Comparison of ENCODE assay signal across 14 cellular contexts in genomic region chr3:111669926-111670630, GRCh38. TPM values are rescaled to one million over a fixed set of nuclear protein-coding genes. Genes with fewer than 3 reads are reported as not detected.
DNase-seq lines count a peak whose midpoint lies in the region; ATAC-seq and TF ChIP-seq lines count a peak whose summit lies in the region.
"Had no signal": no experiment of that assay in that cellular context is flagged by ENCODE, and none has a peak within 500 bp of the region (broad histone marks: within the 10 kb centered on the region; RNA-seq: fewer than 3 reads in every experiment).

No MANE protein-coding gene starts in this region.

- peaks cover 2% of the 10 kb centered on the region for H3K36me3 Mint-ChIP-seq in activated naive CD8-positive, alpha-beta T cell treated with anti-CD3 and anti-CD28 coated beads, Interleukin-2, amount 50 U/mL, for 24 hours (ENCODE audit: low read depth)
- H3K36me3 Mint-ChIP-seq: naive B cell had no signal

- peaks cover 83% of the 10 kb centered on the region for H3K4me1 Mint-ChIP-seq in activated naive CD8-positive, alpha-beta T cell treated with anti-CD3 and anti-CD28 coated beads, Interleukin-2, amount 50 U/mL, for 24 hours

- no peaks in the 10 kb centered on the region for H3K79me2 ChIP-seq in ACC112 (ENCODE audit: control insufficient read depth, insufficient read depth, low read length, unreplicated experiment)

- H3K4me3 ChIP-seq in ACC112 (ENCODE audit: low read depth, low read length) (peak overlapping the region; percentile 35; the same call in 1 of the 2 replicates), colonic mucosa (no peak overlapping the region)
- H3K4me3 ChIP-seq: uterus had no signal

- H3K36me3 ChIP-seq in ACC112 (ENCODE audit: insufficient read depth, low read length) (no peaks in the 10 kb centered on the region), colonic mucosa (no peaks in the 10 kb centered on the region)
- H3K36me3 ChIP-seq: BE2C, uterus had no signal

- no peaks in the 10 kb centered on the region for H3K9me3 Mint-ChIP-seq in activated naive CD8-positive, alpha-beta T cell treated with anti-CD3 and anti-CD28 coated beads, Interleukin-2, amount 50 U/mL, for 24 hours

- H3K4me1 ChIP-seq in ACC112 (ENCODE audit: control insufficient read depth, insufficient read depth, low read length, unreplicated experiment) (peaks cover 50% of the 10 kb centered on the region), colonic mucosa (peaks cover 4% of the 10 kb centered on the region)
- H3K4me1 ChIP-seq: BE2C, uterus had no signal

- H3K27me3 ChIP-seq in ACC112 (ENCODE audit: insufficient read depth, low read length) (no peaks in the 10 kb centered on the region), colonic mucosa (no peaks in the 10 kb centered on the region)
- H3K27me3 ChIP-seq: BE2C, uterus had no signal

- peak overlapping the region; percentile 61 for H2AFZ ChIP-seq in ACC112 (ENCODE audit: low read length, unreplicated experiment)

- TF ChIP-seq CTCF in colonic mucosa (IDR thresholded peaks at IDR 0.05): no peak

- H3K4me3 Mint-ChIP-seq in activated naive CD8-positive, alpha-beta T cell treated with anti-CD3 and anti-CD28 coated beads, Interleukin-2, amount 50 U/mL, for 24 hours: no peak overlapping the region
- H3K4me3 Mint-ChIP-seq: naive B cell had no signal

- H3K9me3 ChIP-seq in colonic mucosa: no peaks in the 10 kb centered on the region
- H3K9me3 ChIP-seq: BE2C, uterus had no signal

- DNase-seq in HS-27A (ENCODE audit: low read depth): peak; percentile 92
- DNase-seq in activated naive CD8-positive, alpha-beta T cell treated with anti-CD3 and anti-CD28 coated beads, Interleukin-2, amount 50 U/mL, for 24 hours: no peak
- peak; percentile 71 for DNase-seq in iris pigment epithelial cell (ENCODE audit: low read depth)
- DNase-seq in anterior cingulate cortex (lab: John Stamatoyannopoulos, UW): no peak
- DNase-seq in colonic mucosa: no peak
- DNase-seq: aorta, BE2C, Karpas-422, naive B cell, NCI-H2107, uterus had no signal

- ATAC-seq in activated naive CD8-positive, alpha-beta T cell treated with anti-CD3 and anti-CD28 coated beads, Interleukin-2, amount 50 U/mL, for 24 hours: no peak
- ATAC-seq in GM21367 (IDR thresholded peaks at IDR 0.05; ENCODE audit: unreplicated experiment) (no peak), HG03520 (IDR thresholded peaks at IDR 0.05; ENCODE audit: unreplicated experiment) (no peak)

- H3K27me3 Mint-ChIP-seq in activated naive CD8-positive, alpha-beta T cell treated with anti-CD3 and anti-CD28 coated beads, Interleukin-2, amount 50 U/mL, for 24 hours: peaks cover 3% of the 10 kb centered on the region
- H3K27me3 Mint-ChIP-seq: naive B cell had no signal

- H3K9ac ChIP-seq in colonic mucosa (ENCODE audit: low read depth in 2 of 2, low read length in 2 of 2): no peak overlapping the region

- peak overlapping the region; percentile 71 for H3K27ac Mint-ChIP-seq in activated naive CD8-positive, alpha-beta T cell treated with anti-CD3 and anti-CD28 coated beads, Interleukin-2, amount 50 U/mL, for 24 hours

- intact Hi-C loops in colonic mucosa (cut with DNase I): loop anchor here (2.0 to 5.0 kb wide), 3 partner anchors 21 to 299 kb away; no protein-coding TSS in a partner anchor

- H3K27ac ChIP-seq in ACC112 (ENCODE audit: low read depth, low read length): peak overlapping the region; percentile 62
- H3K27ac ChIP-seq in colonic mucosa: no peak overlapping the region
- H3K27ac ChIP-seq: uterus had no signal

RNA-seq across cellular contexts. Expression of gene PLCXD2, which starts 4.4 kb away (rescaled TPM):
- 1 to 10 TPM; 4.2 to 4.9 TPM for total RNA-seq in colonic mucosa

Comparison
In these comparisons a context has a peak if more than half of its experiments do, and no peak if none do; other contexts are left out.
1. DNase-seq: peak in HS-27A (single experiment) and iris pigment epithelial cell (single experiment); none in activated naive CD8-positive, alpha-beta T cell treated with anti-CD3 and anti-CD28 coated beads, Interleukin-2, amount 50 U/mL, for 24 hours (single experiment), anterior cingulate cortex (0 of 58) and colonic mucosa (single experiment).